ENCODE assay signal across 14 cellular contexts in the genomic region with DNA sequence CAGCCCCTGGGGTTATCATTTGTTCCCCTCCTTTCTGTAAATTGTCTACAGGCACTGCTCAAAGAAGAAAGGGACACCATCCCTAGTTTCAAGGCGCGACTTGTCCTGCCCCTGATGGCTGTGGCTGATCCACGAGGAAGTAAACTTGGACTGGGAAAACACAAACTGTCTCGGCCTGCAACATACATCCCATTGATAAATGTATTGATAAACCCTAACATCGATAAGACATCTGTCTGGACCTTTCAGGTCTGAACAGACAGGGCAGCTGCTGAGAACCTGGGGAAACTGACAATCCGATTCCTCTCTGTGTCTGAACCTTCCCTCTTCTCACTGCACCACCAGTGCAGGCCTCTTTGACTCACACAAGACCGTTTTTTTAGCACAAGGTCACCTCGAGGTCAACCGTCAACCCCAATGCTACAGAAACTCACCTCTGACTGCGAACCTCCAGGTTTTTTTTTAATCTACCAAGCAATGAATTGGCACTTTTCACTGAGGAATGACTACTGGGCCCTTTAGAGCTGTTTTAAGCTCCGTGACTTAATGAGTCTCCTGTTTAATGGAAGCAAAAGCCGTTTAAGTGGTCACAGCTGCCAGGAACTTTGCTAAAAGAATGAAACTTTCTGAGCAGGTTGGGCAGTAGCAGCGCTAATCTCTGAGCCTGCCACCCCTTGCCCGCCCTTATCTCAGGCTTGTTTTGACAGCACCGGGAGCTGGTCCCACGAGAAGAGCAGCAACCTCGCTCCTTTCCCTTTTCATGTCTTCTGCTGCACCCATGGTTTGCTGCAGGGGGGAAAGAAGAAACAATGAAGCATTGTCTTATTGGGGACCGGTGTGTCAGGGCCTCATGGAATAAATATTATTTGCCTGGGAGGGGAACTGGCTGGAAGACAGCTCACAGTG.
DNase-seq lines count a peak whose midpoint lies in the region; ATAC-seq and TF ChIP-seq lines count a peak whose summit lies in the region.
"Had no signal": no experiment of that assay in that cellular context is flagged by ENCODE, and none has a peak within 500 bp of the region (broad histone marks: within the 10 kb centered on the region; RNA-seq: fewer than 3 reads in every experiment).

No MANE protein-coding gene starts in this region.

- no peak overlapping the region for H3K4ac ChIP-seq in IMR-90 (ENCODE audit: low read depth, low read length)

- peak overlapping the region; percentile 35 for H2AFZ ChIP-seq in IMR-90 (replicated peaks; ENCODE audit: low read length, poor library complexity)

- no peak overlapping the region for H3K27ac Mint-ChIP-seq in activated T-helper 2 cell treated with anti-CD3 and anti-CD28 coated beads, Interferon-gamma antibody, Interleukin-2, Interleukin-4, amounts not matched to agents 10 μg/mL and 5 μg/mL and 100 μg/mL, durations not matched to agents 14 hours and 24 hours and 36 hours

- no peak overlapping the region for H2AK5ac ChIP-seq in IMR-90 (ENCODE audit: low read depth, low read length)

- H3K27me3 Mint-ChIP-seq in activated T-helper 2 cell treated with anti-CD3 and anti-CD28 coated beads, Interferon-gamma antibody, Interleukin-2, Interleukin-4, amounts not matched to agents 10 μg/mL and 5 μg/mL and 100 μg/mL, durations not matched to agents 14 hours and 24 hours and 36 hours (ENCODE audit: low read depth), result no peaks in the 10 kb centered on the region

- POLR2A ChIA-PET in A673 (lab: Charles Lee; ENCODE audit: low non-redundant PET), result interaction anchor here (0.6 kb wide), 1 partner anchor 383 kb away, joined by 8 read pairs; no protein-coding TSS in a partner anchor
- POLR2A ChIA-PET in IMR-90 (lab: Charles Lee; ENCODE audit: unreplicated experiment), result no interaction called here

- ATAC-seq in IMR-90 (ENCODE audit: low read depth), result no peak
- ATAC-seq in GM21360 (IDR thresholded peaks at IDR 0.05; ENCODE audit: unreplicated experiment), result no peak
- no peak for ATAC-seq in HG02870 (IDR thresholded peaks at IDR 0.05; ENCODE audit: unreplicated experiment)

- no peaks in the 10 kb centered on the region for H3K27me3 ChIP-seq in A673 (replicated peaks; ENCODE audit: insufficient read depth, low read depth, low read length, poor library complexity)
- peaks cover 10% of the 10 kb centered on the region for H3K27me3 ChIP-seq in IMR-90 (ENCODE audit: control insufficient read depth, insufficient read depth, low read length)
- no peaks in the 10 kb centered on the region for H3K27me3 ChIP-seq in layer of hippocampus (ENCODE audit: control insufficient read depth, insufficient read depth, low read length)

- BruUV-seq in A673 (replicated peaks; lab: Mats Ljungman, UMichigan), result no TSS peak
- no TSS peak for BruUV-seq in IMR-90 (replicated peaks; lab: Mats Ljungman, UMichigan)

- H3K9me3 Mint-ChIP-seq in activated T-helper 2 cell treated with anti-CD3 and anti-CD28 coated beads, Interferon-gamma antibody, Interleukin-2, Interleukin-4, amounts not matched to agents 10 μg/mL and 5 μg/mL and 100 μg/mL, durations not matched to agents 14 hours and 24 hours and 36 hours, result no peaks in the 10 kb centered on the region

- H4K20me1 ChIP-seq in IMR-90 (ENCODE audit: insufficient read depth, low read length), result no peaks in the 10 kb centered on the region

- H2BK20ac ChIP-seq in IMR-90 (ENCODE audit: low read depth, low read length), result no peak overlapping the region

- H2BK5ac ChIP-seq in IMR-90 (ENCODE audit: low read depth, low read length, poor library complexity, severe bottlenecking), result no peak overlapping the region

- H2BK120ac ChIP-seq in IMR-90 (ENCODE audit: low read depth, low read length), result no peak overlapping the region

- H3K27ac ChIP-seq in A673 (ENCODE audit: low read depth, low read length, poor library complexity, severe bottlenecking), result peak overlapping the region; percentile 40
- H3K27ac ChIP-seq in IMR-90 (ENCODE audit: insufficient read depth, low read length), result no peak overlapping the region
- H3K27ac ChIP-seq in layer of hippocampus (ENCODE audit: low read depth, low read length), result peak overlapping the region; percentile 30
- H3K27ac ChIP-seq: thoracic aorta had no signal

- H3K23ac ChIP-seq in IMR-90 (ENCODE audit: low read depth, low read length), result no peak overlapping the region

- TF ChIP-seq CTCF in A673 (conservative IDR thresholded peaks at IDR 0.05; ENCODE audit: low read depth, low read length) (no peak), IMR-90 (conservative IDR thresholded peaks at IDR 0.05; ENCODE audit: low read depth, low read length) (no peak)

- in situ Hi-C loops in IMR-90 (cut with MboI; ENCODE audit: low sequenced_read_pairs), result loop anchor here (10.0 kb wide), 1 partner anchor 63 kb away; no protein-coding TSS in a partner anchor

- CTCF ChIA-PET in A673 (lab: Charles Lee) (no interaction called here), IMR-90 (lab: Yijun Ruan, JAX) (no interaction called here)

- no peak overlapping the region for H3K4me3 Mint-ChIP-seq in activated T-helper 2 cell treated with anti-CD3 and anti-CD28 coated beads, Interferon-gamma antibody, Interleukin-2, Interleukin-4, amounts not matched to agents 10 μg/mL and 5 μg/mL and 100 μg/mL, durations not matched to agents 14 hours and 24 hours and 36 hours (ENCODE audit: low read depth)

- H3K79me1 ChIP-seq in IMR-90 (ENCODE audit: low read depth in 1 of 2, low read length in 2 of 2), result no peaks in the 10 kb centered on the region

- no peak overlapping the region for H3K9ac ChIP-seq in IMR-90 (ENCODE audit: low read depth, low read length)

- H2BK15ac ChIP-seq in IMR-90 (ENCODE audit: low read depth, low read length), result no peak overlapping the region

- H4K91ac ChIP-seq in IMR-90 (ENCODE audit: insufficient read depth, low read depth, low read length), result no peak overlapping the region

- H3K4me3 ChIP-seq in A673 (ENCODE audit: low read depth, low read length, poor library complexity, severe bottlenecking) (no peak overlapping the region), IMR-90 (ENCODE audit: insufficient read depth, low read depth, low read length) (no peak overlapping the region)
- H3K4me3 ChIP-seq: thoracic aorta had no signal

- DNase-seq in A673 (ENCODE audit: low spot score), result no peak
- DNase-seq in IMR-90, result no peak
- DNase-seq in RPMI8226, result peak; percentile 39
- no peak for DNase-seq in stimulated activated CD4-positive, alpha-beta T cell treated with anti-CD3 and anti-CD28 coated beads, Interleukin-4, amount 100 ng/mL, for 1 hour
- DNase-seq in activated T-helper 2 cell treated with anti-CD3 and anti-CD28 coated beads, Interferon-gamma antibody, Interleukin-2, Interleukin-4, amounts not matched to agents 10 μg/mL and 5 μg/mL and 100 μg/mL, durations not matched to agents 14 hours and 24 hours and 36 hours (ENCODE audit: low spot score), result no peak
- DNase-seq: DMS153; mesendoderm; NCI-H1436; NCI-H510A; stimulated activated CD4-positive, alpha-beta T cell treated with anti-CD3 and anti-CD28 coated beads, Interleukin-15, amount 100 ng/mL, for 24 hours had no signal

- H3K36me3 ChIP-seq in A673 (ENCODE audit: insufficient read depth, low read length, poor library complexity, severe bottlenecking) (no peaks in the 10 kb centered on the region), IMR-90 (ENCODE audit: control insufficient read depth, insufficient read depth, low read length) (no peaks in the 10 kb centered on the region)
- H3K36me3 ChIP-seq: thoracic aorta had no signal

- H3K18ac ChIP-seq in IMR-90 (ENCODE audit: low read depth, low read length), result no peak overlapping the region

- peaks cover 18% of the 10 kb centered on the region for H3K4me1 ChIP-seq in A673 (ENCODE audit: insufficient read depth, low read length, poor library complexity, severe bottlenecking)
- H3K4me1 ChIP-seq in IMR-90 (ENCODE audit: control insufficient read depth, insufficient read depth, low read length), result no peaks in the 10 kb centered on the region

- no peak overlapping the region for H4K5ac ChIP-seq in IMR-90 (ENCODE audit: low read depth, low read length)

- H3K9me3 ChIP-seq in A673 (ENCODE audit: low read depth, low read length, poor library complexity, severe bottlenecking) (no peaks in the 10 kb centered on the region), IMR-90 (ENCODE audit: control insufficient read depth, insufficient read depth, low read length) (no peaks in the 10 kb centered on the region)
- H3K9me3 ChIP-seq: thoracic aorta had no signal

- no peak for TF ChIP-seq RAD21 in IMR-90 (IDR thresholded peaks at IDR 0.05; ENCODE audit: low read length)

- TF ChIP-seq POLR2A in IMR-90 (IDR thresholded peaks at IDR 0.05; ENCODE audit: low read depth, low read length), result no peak

- H3K14ac ChIP-seq in IMR-90 (replicated peaks; ENCODE audit: low read depth, low read length), result no peak overlapping the region

- no peak overlapping the region for H4K8ac ChIP-seq in IMR-90 (ENCODE audit: low read depth in 2 of 2, low read length in 2 of 2)

- intact Hi-C loops in A673 (cut with micrococcal nuclease; ENCODE audit: unreplicated experiment) (no loop called here), IMR-90 (cut with micrococcal nuclease) (no loop called here)
- intact Hi-C loops in activated T-helper 2 cell treated with anti-CD3 and anti-CD28 coated beads, Interferon-gamma antibody, Interleukin-2, Interleukin-4, amounts not matched to agents 10 μg/mL and 5 μg/mL and 100 μg/mL, durations not matched to agents 14 hours and 24 hours and 36 hours (cut with micrococcal nuclease), result no loop called here

- no peaks in the 10 kb centered on the region for H3K4me1 Mint-ChIP-seq in activated T-helper 2 cell treated with anti-CD3 and anti-CD28 coated beads, Interferon-gamma antibody, Interleukin-2, Interleukin-4, amounts not matched to agents 10 μg/mL and 5 μg/mL and 100 μg/mL, durations not matched to agents 14 hours and 24 hours and 36 hours (ENCODE audit: low read depth)

- no peaks in the 10 kb centered on the region for H3K9me1 ChIP-seq in IMR-90 (ENCODE audit: insufficient read depth, low read length)

- no peak overlapping the region for H2AK9ac ChIP-seq in IMR-90 (replicated peaks; ENCODE audit: low read depth, low read length, poor library complexity)

- H3K4me2 ChIP-seq in IMR-90 (ENCODE audit: low read depth, low read length), result no peak overlapping the region

- no peak overlapping the region for H3K56ac ChIP-seq in IMR-90 (ENCODE audit: extremely low read depth, insufficient read depth, low read length)

- WGBS in IMR-90 (ENCODE audit: extremely low coverage in 2 of 2, insufficient read length in 1 of 2), 2 experiments, result 29% methylated on average over 8 of the region's 18 CpGs; no CpG with 5 or more reads in 1 of the 2 experiments

- dilution Hi-C loops in IMR-90 (cut with HindIII; ENCODE audit: low sequenced_read_pairs, unreplicated experiment), result no loop called here

- H3K36me3 Mint-ChIP-seq in activated T-helper 2 cell treated with anti-CD3 and anti-CD28 coated beads, Interferon-gamma antibody, Interleukin-2, Interleukin-4, amounts not matched to agents 10 μg/mL and 5 μg/mL and 100 μg/mL, durations not matched to agents 14 hours and 24 hours and 36 hours (ENCODE audit: low read depth), result no peaks in the 10 kb centered on the region

TF ChIP-seq in IMR-90, 13 proteins besides CTCF, POLR2A, EP300 and RAD21:
- no peak for TF ChIP-seq BHLHE40 (IDR thresholded peaks at IDR 0.05; ENCODE audit: low read depth, low read length)
- no peak for TF ChIP-seq MXI1 (IDR thresholded peaks at IDR 0.05; ENCODE audit: borderline replicate concordance, low read depth, low read length)
- no peak for TF ChIP-seq RCOR1 (IDR thresholded peaks at IDR 0.05; ENCODE audit: insufficient replicate concordance, low read length)
- no peak for TF ChIP-seq SMC3 (IDR thresholded peaks at IDR 0.05; ENCODE audit: low read depth, low read length)
